15 cellular contexts compared by ENCODE assay signal in genomic region chr10:87661861-87662785, GRCh38. TPM values are rescaled to one million over a fixed set of nuclear protein-coding genes. Genes with fewer than 3 reads are reported as not detected.
DNase-seq lines count a peak whose midpoint lies in the region; ATAC-seq and TF ChIP-seq lines count a peak whose summit lies in the region.
"Had no signal": no experiment of that assay in that cellular context is flagged by ENCODE, and none has a peak within 500 bp of the region (broad histone marks: within the 10 kb centered on the region; RNA-seq: fewer than 3 reads in every experiment).

No MANE protein-coding gene starts in this region.

- 52 to 66% methylated on average over 6 of the region's 6 CpGs for WGBS in upper lobe of left lung, 2 donors

- peaks cover 21% of the 10 kb centered on the region for H3K4me1 Mint-ChIP-seq in brain

- H3K4me1 ChIP-seq in upper lobe of left lung = peaks cover 17 to 47% (median 36%) of the 10 kb centered on the region in 4 donors
- H3K4me1 ChIP-seq: parathyroid adenoma had no signal

- H3K27ac Mint-ChIP-seq in brain = no peak overlapping the region

- no peaks in the 10 kb centered on the region for H3K27me3 ChIP-seq in upper lobe of left lung

- H3K9me3 Mint-ChIP-seq in brain = no peaks in the 10 kb centered on the region
- H3K9me3 Mint-ChIP-seq: activated T-cell treated with anti-CD3 and anti-CD28 coated beads, Interleukin-2, amount 50 U/mL, for 4 hours had no signal

- H3K27me3 Mint-ChIP-seq in brain = peaks cover 37% of the 10 kb centered on the region

- H3K4me3 ChIP-seq in upper lobe of left lung = peak overlapping the region; percentile 70 to 77 (median 75)

- no peak for TF ChIP-seq EP300 in upper lobe of left lung (IDR thresholded peaks at IDR 0.05)

- DNase-seq in DMS53 (lab: John Stamatoyannopoulos, UW) (peak; percentile 35), DMS53 treated with DMSO at 0.1 percent for 48 hours (lab: John Stamatoyannopoulos, UW; ENCODE audit: unreplicated experiment) (no peak), iris pigment epithelial cell (ENCODE audit: low read depth) (peak; percentile 86), upper lobe of left lung (no peak), D341Med (ENCODE audit: low spot score) (no peak)
- DNase-seq in activated CD4-positive, alpha-beta T cell treated with anti-CD3 and anti-CD28 coated beads for 4 hours = no peak
- DNase-seq: activated T-cell treated with anti-CD3 and anti-CD28 coated beads, Interleukin-2, amount 50 U/mL, for 4 hours; DND-41; NCI-H69; stimulated activated CD4-positive, alpha-beta T cell treated with anti-CD3 and anti-CD28 coated beads, Interleukin-4, amount 100 ng/mL, for 4 hours had no signal

- H3K27ac ChIP-seq in upper lobe of left lung = peak overlapping the region in 2 of 4 donors; percentile 93 to 98
- H3K27ac ChIP-seq: 22Rv1, parathyroid adenoma had no signal

- H3K36me3 Mint-ChIP-seq in brain = no peaks in the 10 kb centered on the region

- ATAC-seq in upper lobe of left lung (ENCODE audit: low FRiP score in 2 of 2) (no peak), HG02973 (IDR thresholded peaks at IDR 0.05; ENCODE audit: unreplicated experiment) (no peak)
- ATAC-seq: activated CD4-positive, CD25-positive, alpha-beta regulatory T cell treated with anti-CD3 and anti-CD28 coated beads, Interleukin-2, amount 50 U/mL, for 24 hours; activated T-cell treated with anti-CD3 and anti-CD28 coated beads, Interleukin-2, amount 50 U/mL, for 4 hours had no signal

- TF ChIP-seq CTCF in brain (conservative IDR thresholded peaks at IDR 0.05) = no peak
- no peak for TF ChIP-seq CTCF in upper lobe of left lung (IDR thresholded peaks at IDR 0.05)

- no peak for TF ChIP-seq POLR2A in upper lobe of left lung (IDR thresholded peaks at IDR 0.05)

- no peaks in the 10 kb centered on the region for H3K9me3 ChIP-seq in upper lobe of left lung

- peaks cover 0 to 24% (median 7%) of the 10 kb centered on the region in 4 donors for H3K36me3 ChIP-seq in upper lobe of left lung

- peak overlapping the region in 3 of 5 experiments; percentile 90 to 91 (median 91) for H3K4me3 Mint-ChIP-seq in brain
- H3K4me3 Mint-ChIP-seq: activated T-cell treated with anti-CD3 and anti-CD28 coated beads, Interleukin-2, amount 50 U/mL, for 4 hours had no signal

RNA-seq across cellular contexts. Expression of gene PAPSS2, which starts 2.4 kb away (rescaled TPM):
- 8.1 TPM for polyA plus RNA-seq in brain (ENCODE audit: insufficient read depth, low read depth, low replicate concordance)
- total RNA-seq in upper lobe of left lung = 100 to 1,000 TPM in 5 of 6 donors, 10 to 100 TPM in 1; 48.2 to 217 (median 159) TPM

Comparison
In these comparisons a context has a peak if more than half of its experiments do, and no peak if none do; other contexts are left out.
1. DNase-seq: peak in DMS53 (single experiment) and iris pigment epithelial cell (single experiment); none in DMS53 treated with DMSO at 0.1 percent for 48 hours (single experiment), upper lobe of left lung (0 of 2), D341Med (single experiment) and activated CD4-positive, alpha-beta T cell treated with anti-CD3 and anti-CD28 coated beads for 4 hours (0 of 2).